In genomic region chr7:128861957-128862570, GRCh38 we compare ENCODE assay signal across 8 cellular contexts. TPM values are rescaled to one million over a fixed set of nuclear protein-coding genes. Genes with fewer than 3 reads are reported as not detected.
DNase-seq lines count a peak whose midpoint lies in the region; ATAC-seq and TF ChIP-seq lines count a peak whose summit lies in the region.

No MANE protein-coding gene starts in this region.

- no peaks in the 10 kb centered on the region for H3K9me3 ChIP-seq in KOPT-K1 (ENCODE audit: insufficient read depth, low read length, poor library complexity, severe bottlenecking)
- H3K9me3 ChIP-seq in naive thymus-derived CD4-positive, alpha-beta T cell (ENCODE audit: control insufficient read depth in 2 of 3, low read length in 3 of 3) = no peaks in the 10 kb centered on the region

- DNase-seq in AG10803 (ENCODE audit: low read depth) (no peak), choroid plexus epithelial cell (ENCODE audit: low read depth) (no peak), NAMALWA (ENCODE audit: low spot score) (no peak), SHP77 treated with DMSO at 0.1 percent for 48 hours (lab: John Stamatoyannopoulos, UW) (no peak), hippocampal formation (lab: John Stamatoyannopoulos, UW) (no peak)
- DNase-seq in naive thymus-derived CD4-positive, alpha-beta T cell = no peak

- H3K4me3 ChIP-seq in AG10803 (ENCODE audit: low read length) (peak overlapping the region; percentile 94), choroid plexus epithelial cell (ENCODE audit: low read depth, low read length) (peak overlapping the region; percentile 95)
- peak overlapping the region; percentile 88 for H3K4me3 ChIP-seq in naive thymus-derived CD4-positive, alpha-beta T cell (ENCODE audit: low read length)

- H3K4me1 Mint-ChIP-seq in naive thymus-derived CD4-positive, alpha-beta T cell = peaks cover 21 to 34% (median 30%) of the 10 kb centered on the region in 7 donors

- ATAC-seq in naive thymus-derived CD4-positive, alpha-beta T cell = no peak
- no peak for ATAC-seq in GM21423 (IDR thresholded peaks at IDR 0.05; ENCODE audit: unreplicated experiment)

- H3K36me3 ChIP-seq in KOPT-K1 (ENCODE audit: insufficient read depth, low read length) = peaks cover 21% of the 10 kb centered on the region; the same call in 1 of the 2 replicates
- peaks cover 0 to 19% (median 0%) of the 10 kb centered on the region in 3 experiments for H3K36me3 ChIP-seq in naive thymus-derived CD4-positive, alpha-beta T cell (ENCODE audit: control insufficient read depth in 2 of 3, insufficient read depth in 3 of 3, low read length in 3 of 3)

- no peaks in the 10 kb centered on the region for H3K9me3 Mint-ChIP-seq in naive thymus-derived CD4-positive, alpha-beta T cell

- peaks cover 0 to 2% (median 0%) of the 10 kb centered on the region in 5 donors for H3K27me3 Mint-ChIP-seq in naive thymus-derived CD4-positive, alpha-beta T cell

- H3K27ac ChIP-seq in KOPT-K1 (ENCODE audit: low read depth, low read length, poor library complexity, severe bottlenecking) = peak overlapping the region; percentile 70
- H3K27ac ChIP-seq in naive thymus-derived CD4-positive, alpha-beta T cell (ENCODE audit: low read depth, low read length) = peak overlapping the region; percentile 76

- peak overlapping the region; percentile 88 to 100 (median 98) for H3K4me3 Mint-ChIP-seq in naive thymus-derived CD4-positive, alpha-beta T cell

- no peaks in the 10 kb centered on the region for H3K27me3 ChIP-seq in naive thymus-derived CD4-positive, alpha-beta T cell (ENCODE audit: control insufficient read depth in 2 of 2, insufficient read depth in 2 of 2, low read length in 2 of 2)

- H3K36me3 Mint-ChIP-seq in naive thymus-derived CD4-positive, alpha-beta T cell = peaks cover 0 to 11% (median 5%) of the 10 kb centered on the region in 5 donors

- CTCF ChIA-PET in naive thymus-derived CD4-positive, alpha-beta T cell (lab: Charles Lee) = interaction anchor here (0.9 to 1.6 kb wide), 4 partner anchors 15 to 124 kb away, joined by 3 to 4 read pairs (median 4); no protein-coding TSS in a partner anchor

- peaks cover 12 to 15% of the 10 kb centered on the region in 2 donors for H3K4me1 ChIP-seq in naive thymus-derived CD4-positive, alpha-beta T cell (ENCODE audit: control insufficient read depth in 2 of 2, insufficient read depth in 2 of 2, low read length in 2 of 2)

- no peak for TF ChIP-seq CTCF in AG10803 (conservative IDR thresholded peaks at IDR 0.05; ENCODE audit: low read length)
- TF ChIP-seq CTCF in choroid plexus epithelial cell (conservative IDR thresholded peaks at IDR 0.05; ENCODE audit: low read depth, low read length) = no peak

- POLR2A ChIA-PET in naive thymus-derived CD4-positive, alpha-beta T cell (lab: Charles Lee) = interaction anchor here (0.6 to 1.5 kb wide), 4 partner anchors 71 to 385 kb away, joined by 4 to 9 read pairs (median 4); partner anchors contain the start of genes CALU and METTL2B

- intact Hi-C loops in naive thymus-derived CD4-positive, alpha-beta T cell (cut with micrococcal nuclease) = loop anchor here (1.0 to 10.0 kb wide), 20 partner anchors 20 to 1275 kb away; partner anchors contain the start of genes CALU (in 2 of the 2), CCDC136 (in 2 of the 2), HILPDA (in 2 of the 2) and METTL2B (in 2 of the 2)

- H3K27ac Mint-ChIP-seq in naive thymus-derived CD4-positive, alpha-beta T cell = peak overlapping the region; percentile 86 to 99 (median 93)

RNA-seq across cellular contexts. Expression of gene ATP6V1F, which starts 0.6 kb away (rescaled TPM):
- 100 to 1,000 TPM in 2 of 5 experiments, 10 to 100 TPM in 3; 58.4 to 116 (median 79.1) TPM for total RNA-seq in naive thymus-derived CD4-positive, alpha-beta T cell
- 100 to 1,000 TPM; 339 to 340 TPM for polyA plus RNA-seq in naive thymus-derived CD4-positive, alpha-beta T cell

RNA-seq across cellular contexts. Expression of gene FLNC, which starts 31.9 kb away (rescaled TPM):
- total RNA-seq in naive thymus-derived CD4-positive, alpha-beta T cell = under 1 TPM in 2 of 5 experiments, not detected in 3; 0.05 to 0.19 TPM
- not detected for polyA plus RNA-seq in naive thymus-derived CD4-positive, alpha-beta T cell

RNA-seq across cellular contexts. Expression of gene KCP, which starts 48.4 kb away (rescaled TPM):
- total RNA-seq in naive thymus-derived CD4-positive, alpha-beta T cell = 1 to 10 TPM in 1 of 5 experiments, under 1 TPM in 3, not detected in 1; 0.10 to 1.6 (median 0.24) TPM
- polyA plus RNA-seq in naive thymus-derived CD4-positive, alpha-beta T cell = not detected
